In the genomic region with DNA sequence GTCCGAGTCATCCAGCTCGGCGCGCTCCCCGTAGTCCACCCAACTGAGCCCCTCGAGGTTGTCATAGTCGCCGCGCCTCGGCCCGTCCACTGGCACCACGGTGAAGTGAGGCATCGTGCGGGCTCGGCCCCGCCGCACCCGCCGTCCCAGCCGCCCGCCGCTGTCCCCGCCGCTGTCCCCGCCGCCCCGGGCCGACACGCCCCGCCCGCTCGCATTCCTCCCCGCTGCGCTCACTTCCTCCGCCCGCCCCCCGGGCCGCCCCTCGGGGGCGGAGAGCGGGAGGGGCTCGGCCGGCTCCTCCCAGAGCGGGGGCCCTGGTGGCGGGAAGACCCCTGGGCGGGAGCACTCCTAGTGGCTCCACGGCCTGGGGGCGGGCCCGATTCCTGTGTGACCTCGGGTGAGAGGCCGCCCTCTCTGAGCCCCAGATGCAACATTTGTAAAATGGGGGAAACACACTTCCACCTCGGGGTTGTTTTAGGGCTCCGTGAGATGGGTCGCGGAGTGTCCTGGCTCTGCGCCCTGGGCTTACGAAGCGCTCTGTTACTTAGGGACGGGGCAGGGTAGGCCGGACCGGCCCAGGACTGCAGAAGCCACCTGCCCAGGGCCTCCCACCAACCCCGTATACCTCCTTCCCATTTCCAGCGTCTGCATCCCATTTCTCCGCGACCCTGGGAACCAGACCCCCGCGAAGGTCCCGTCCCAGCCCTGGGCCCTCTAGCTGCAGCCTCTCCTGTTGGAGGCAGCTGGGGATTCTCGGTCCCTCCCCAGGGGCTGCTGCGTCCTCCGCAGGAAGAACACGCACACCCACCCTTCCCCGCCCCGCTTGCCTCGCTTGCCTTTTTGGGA, we compare ENCODE assay signal across 8 cellular contexts. TPM values are rescaled to one million over a fixed set of nuclear protein-coding genes. Genes with fewer than 3 reads are reported as not detected.
DNase-seq lines count a peak whose midpoint lies in the region; ATAC-seq and TF ChIP-seq lines count a peak whose summit lies in the region.

A gene (minus strand): TSS at position 198 of the 846 bp plus-strand sequence. CDS start 84 bp downstream, at position 114.

- H3K4me1 ChIP-seq in Caco-2 (peaks cover 29% of the 10 kb centered on the region), cardiac muscle cell (ENCODE audit: low read depth) (peaks cover 7% of the 10 kb centered on the region), upper lobe of left lung (peaks cover 26 to 46% (median 36%) of the 10 kb centered on the region in 4 donors)

- CTCF ChIA-PET in Caco-2 (lab: Charles Lee) (no interaction called here), T-cell (lab: Charles Lee) (interaction anchor here in 1 of 2 donors (1.0 kb wide), 1 partner anchor 20 kb away, joined by 3 read pairs; no protein-coding TSS in a partner anchor)

- WGBS in upper lobe of left lung, 2 donors = 2% methylated on average over 14 to 28 of the region's 75 CpGs

- no peak for TF ChIP-seq CTCF in Caco-2 (IDR thresholded peaks at IDR 0.05; ENCODE audit: insufficient read depth in 1 of 2, low read depth in 1 of 2, low read length in 1 of 2, severe bottlenecking in 1 of 2, unreplicated experiment in 1 of 2)
- no peak for TF ChIP-seq CTCF in cardiac muscle cell (IDR thresholded peaks at IDR 0.05; ENCODE audit: low read depth, low read length)
- TF ChIP-seq CTCF in upper lobe of left lung (IDR thresholded peaks at IDR 0.05) = peak in 2 of 6 experiments; percentile 12 to 15

- H3K36me3 Mint-ChIP-seq in Caco-2 (ENCODE audit: insufficient read depth, unreplicated experiment) (peaks cover 33% of the 10 kb centered on the region), T-cell (no peaks in the 10 kb centered on the region)
- no peaks in the 10 kb centered on the region for H3K36me3 Mint-ChIP-seq in activated naive CD8-positive, alpha-beta T cell treated with anti-CD3 and anti-CD28 coated beads, Interleukin-2, amount 50 U/mL, for 24 hours (ENCODE audit: low read depth)

- H3K4me1 Mint-ChIP-seq in Caco-2 (ENCODE audit: low read depth, unreplicated experiment) = peaks cover 35% of the 10 kb centered on the region
- H3K4me1 Mint-ChIP-seq in T-cell = peaks cover 21 to 36% (median 23%) of the 10 kb centered on the region in 3 donors
- peaks cover 20% of the 10 kb centered on the region for H3K4me1 Mint-ChIP-seq in activated naive CD8-positive, alpha-beta T cell treated with anti-CD3 and anti-CD28 coated beads, Interleukin-2, amount 50 U/mL, for 24 hours

- peaks cover 3% of the 10 kb centered on the region for H3K36me3 ChIP-seq in Caco-2 (ENCODE audit: control insufficient read depth, insufficient read depth, low read length)
- no peaks in the 10 kb centered on the region for H3K36me3 ChIP-seq in cardiac muscle cell
- peaks cover 0 to 4% (median 0%) of the 10 kb centered on the region in 4 donors for H3K36me3 ChIP-seq in upper lobe of left lung

- H3K4me3 Mint-ChIP-seq in Caco-2 (ENCODE audit: unreplicated experiment) = peak within 1 kb of the TSS; percentile 89
- peak within 1 kb of the TSS; percentile 85 to 98 (median 94) for H3K4me3 Mint-ChIP-seq in T-cell
- peak within 1 kb of the TSS; percentile 95 for H3K4me3 Mint-ChIP-seq in activated naive CD8-positive, alpha-beta T cell treated with anti-CD3 and anti-CD28 coated beads, Interleukin-2, amount 50 U/mL, for 24 hours

- peak in 1 of 4 donors; percentile 32 for TF ChIP-seq EP300 in upper lobe of left lung (IDR thresholded peaks at IDR 0.05)

- POLR2A ChIA-PET in Caco-2 (lab: Charles Lee) = interaction anchor here (0.7 kb wide), 1 partner anchor 269 kb away, joined by 3 read pairs; no protein-coding TSS in a partner anchor
- POLR2A ChIA-PET in T-cell (lab: Charles Lee) = no interaction called here

- H3K4me3 ChIP-seq in Caco-2 (ENCODE audit: low read depth, low read length) (peak within 1 kb of the TSS; percentile 66), cardiac muscle cell (peak within 1 kb of the TSS; percentile 81), upper lobe of left lung (peak within 1 kb of the TSS; percentile 49 to 99 (median 76))

- H3K27ac ChIP-seq in cardiac muscle cell (peak within 1 kb of the TSS; percentile 56), upper lobe of left lung (peak within 1 kb of the TSS; percentile 90 to 98 (median 96))

- peak; percentile 90 to 94 for DNase-seq in Caco-2
- peak; percentile 99 for DNase-seq in HuH-7 (ENCODE audit: low spot score)
- DNase-seq in T-cell = peak; percentile 70 to 87 (median 81)
- DNase-seq in activated naive CD8-positive, alpha-beta T cell treated with anti-CD3 and anti-CD28 coated beads, Interleukin-2, amount 50 U/mL, for 24 hours = peak; percentile 94
- peak; percentile 82 to 85 for DNase-seq in cardiac muscle cell (ENCODE audit: low read depth in 1 of 2, low spot score in 1 of 2)
- DNase-seq in posterior cingulate gyrus = peak in 9 of 10 donors; percentile 36 to 93 (median 51)
- peak; percentile 89 to 97 for DNase-seq in upper lobe of left lung

- H3K27me3 Mint-ChIP-seq in Caco-2 (ENCODE audit: insufficient read depth, unreplicated experiment) (no peaks in the 10 kb centered on the region), T-cell (no peaks in the 10 kb centered on the region)
- no peaks in the 10 kb centered on the region for H3K27me3 Mint-ChIP-seq in activated naive CD8-positive, alpha-beta T cell treated with anti-CD3 and anti-CD28 coated beads, Interleukin-2, amount 50 U/mL, for 24 hours

- no peaks in the 10 kb centered on the region for H3K27me3 ChIP-seq in Caco-2 (replicated peaks; ENCODE audit: control insufficient read depth, insufficient read depth, low read length)
- no peaks in the 10 kb centered on the region for H3K27me3 ChIP-seq in cardiac muscle cell
- H3K27me3 ChIP-seq in upper lobe of left lung = no peaks in the 10 kb centered on the region

- no peaks in the 10 kb centered on the region for H3K9me3 ChIP-seq in Caco-2
- no peaks in the 10 kb centered on the region for H3K9me3 ChIP-seq in cardiac muscle cell (ENCODE audit: low read depth)
- no peaks in the 10 kb centered on the region for H3K9me3 ChIP-seq in upper lobe of left lung

- TSS peak; percentile 41 for BruUV-seq in Caco-2 (replicated peaks; lab: Mats Ljungman, UMichigan)

- TF ChIP-seq POLR2A in upper lobe of left lung (IDR thresholded peaks at IDR 0.05) = peak in 3 of 4 donors; percentile 91 to 97 (median 94)

- peak; percentile 69 for ATAC-seq in GM21423 (IDR thresholded peaks at IDR 0.05; ENCODE audit: unreplicated experiment)
- peak; percentile 87 to 93 (median 89) for ATAC-seq in T-cell (replicated peaks in 1 of 4)
- ATAC-seq in activated naive CD8-positive, alpha-beta T cell treated with anti-CD3 and anti-CD28 coated beads, Interleukin-2, amount 50 U/mL, for 24 hours = peak; percentile 93
- peak; percentile 92 to 97 for ATAC-seq in upper lobe of left lung (ENCODE audit: low FRiP score in 2 of 2)

- intact Hi-C loops in Caco-2 (cut with micrococcal nuclease; ENCODE audit: unreplicated experiment) = loop anchor here (1.0 kb wide), 1 partner anchor 33 kb away; no protein-coding TSS in a partner anchor
- intact Hi-C loops in posterior cingulate gyrus (cut with DNase I) = no loop called here

- H3K27ac Mint-ChIP-seq in Caco-2 (ENCODE audit: unreplicated experiment) (peak within 1 kb of the TSS; percentile 93), T-cell (peak within 1 kb of the TSS; percentile 91 to 92)
- peak within 1 kb of the TSS; percentile 85 for H3K27ac Mint-ChIP-seq in activated naive CD8-positive, alpha-beta T cell treated with anti-CD3 and anti-CD28 coated beads, Interleukin-2, amount 50 U/mL, for 24 hours

- no peaks in the 10 kb centered on the region for H3K9me3 Mint-ChIP-seq in Caco-2 (ENCODE audit: unreplicated experiment)
- H3K9me3 Mint-ChIP-seq in T-cell = no peaks in the 10 kb centered on the region
- no peaks in the 10 kb centered on the region for H3K9me3 Mint-ChIP-seq in activated naive CD8-positive, alpha-beta T cell treated with anti-CD3 and anti-CD28 coated beads, Interleukin-2, amount 50 U/mL, for 24 hours

RNA-seq across cellular contexts. Expression of the gene that starts here (rescaled TPM):
- total RNA-seq in Caco-2 (2022) (97.0 and 107 TPM in 2 replicates), T-cell (10 to 100 TPM; 23.3 to 39.6 (median 33.7) TPM), cardiac muscle cell (35.0 and 49.2 TPM in 2 replicates), upper lobe of left lung (100 to 1,000 TPM in 3 of 6 donors, 10 to 100 TPM in 3; 54.6 to 276 (median 98.3) TPM)
- polyA plus RNA-seq in cardiac muscle cell = 36.5 and 59.4 TPM in 2 replicates

Comparison
In these comparisons a context has a peak if more than half of its experiments do, and no peak if none do; other contexts are left out.
1. Peak in every context shown above with its lines: DNase-seq, ATAC-seq, H3K4me3 ChIP-seq and H3K27ac ChIP-seq.